Comparison of ENCODE assay signal across 1 cellular context in genomic region chr4:148327683-148328082, GRCh38.
TF ChIP-seq lines count a peak whose summit lies in the region.

No MANE protein-coding gene starts in this region.

TF ChIP-seq in H1, 55 proteins besides CTCF, POLR2A, EP300 and RAD21:
- TF ChIP-seq FOSL1 (IDR thresholded peaks at IDR 0.05; ENCODE audit: insufficient read depth, low read depth, low read length) (no peak), EGR1 (IDR thresholded peaks at IDR 0.05; ENCODE audit: borderline replicate concordance, low read depth, low read length) (no peak), NANOG (IDR thresholded peaks at IDR 0.05; ENCODE audit: insufficient read depth, low read depth, low read length, poor library complexity, severe bottlenecking) (no peak), CEBPB (IDR thresholded peaks at IDR 0.05; ENCODE audit: low read depth, low read length) (no peak), USF2 (IDR thresholded peaks at IDR 0.05; ENCODE audit: low read length) (no peak), HDAC6 (IDR thresholded peaks at IDR 0.05; ENCODE audit: low read depth, low read length) (no peak), HDAC2 (IDR thresholded peaks at IDR 0.05; ENCODE audit: borderline replicate concordance in 1 of 2, low read depth in 2 of 2, low read length in 2 of 2) (no peak), EZH2 (IDR thresholded peaks at IDR 0.05; ENCODE audit: low read depth, low read length, severe bottlenecking) (no peak), RNF2 (IDR thresholded peaks at IDR 0.05; ENCODE audit: borderline replicate concordance, low read depth, low read length, missing control alignments, poor library complexity, severe bottlenecking) (no peak), GTF2F1 (IDR thresholded peaks at IDR 0.05; ENCODE audit: borderline replicate concordance, low read depth, low read length) (no peak), BCL11A (IDR thresholded peaks at IDR 0.05; ENCODE audit: low read depth in 2 of 2, low read length in 2 of 2) (no peak), SRF (IDR thresholded peaks at IDR 0.05; ENCODE audit: low read depth, low read length) (no peak), RXRA (IDR thresholded peaks at IDR 0.05; ENCODE audit: insufficient read depth, low read depth, low read length) (no peak)
TF ChIP-seq in H1: peak in this region for 0.
